In the genomic region with DNA sequence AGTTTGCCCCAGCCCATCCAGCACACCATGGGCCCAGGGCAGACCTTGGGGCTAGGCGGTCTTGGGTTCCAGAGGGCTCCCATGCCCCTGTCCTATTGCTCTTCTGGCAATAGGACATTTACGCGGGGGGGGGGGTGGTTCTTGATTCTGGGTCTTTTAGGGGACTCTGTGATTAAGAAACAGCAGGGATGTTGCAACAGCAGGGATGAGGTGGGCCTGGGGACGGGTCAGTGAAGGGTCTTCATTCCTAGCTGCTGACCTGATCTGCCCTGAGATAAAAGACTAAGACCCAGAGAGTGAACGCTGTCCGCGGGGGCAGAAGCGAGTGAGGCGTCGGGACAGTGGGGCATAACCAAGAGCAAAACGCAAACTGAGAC, we compare ENCODE assay signal across 8 cellular contexts. TPM values are rescaled to one million over a fixed set of nuclear protein-coding genes. Genes with fewer than 3 reads are reported as not detected.
A peak's percentile ranks its signal among the peaks of the same experiment; 100 is the strongest.
DNase-seq lines count a peak whose midpoint lies in the region; ATAC-seq and TF ChIP-seq lines count a peak whose summit lies in the region.
"Had no signal": no experiment of that assay in that cellular context is flagged by ENCODE, and none has a peak within 500 bp of the region (broad histone marks: within the 10 kb centered on the region; RNA-seq: fewer than 3 reads in every experiment).

No MANE protein-coding gene starts in this region.

- no peak for ATAC-seq in stimulated activated effector memory CD8-positive, alpha-beta T cell treated with anti-CD3 and anti-CD28 coated beads, Interleukin-12 subunit alpha, Interleukin-12 subunit beta, amount 100 ng/mL, for 72 hours

- H3K4me1 Mint-ChIP-seq in activated T-helper 2 cell treated with anti-CD3 and anti-CD28 coated beads, Interferon-gamma antibody, Interleukin-2, Interleukin-4, amounts not matched to agents 10 μg/mL and 5 μg/mL and 100 μg/mL, durations not matched to agents 14 hours and 24 hours and 36 hours (ENCODE audit: low read depth) = peaks cover 2% of the 10 kb centered on the region
- peaks cover 6% of the 10 kb centered on the region for H3K4me1 Mint-ChIP-seq in stimulated activated effector memory CD8-positive, alpha-beta T cell treated with anti-CD3 and anti-CD28 coated beads, Interleukin-12 subunit alpha, Interleukin-12 subunit beta, amount 100 ng/mL, for 72 hours

- no peak for DNase-seq in HL-60 (ENCODE audit: low read depth in 1 of 2, low spot score in 1 of 2)
- DNase-seq in activated T-helper 2 cell treated with anti-CD3 and anti-CD28 coated beads, Interferon-gamma antibody, Interleukin-2, Interleukin-4, amounts not matched to agents 10 μg/mL and 5 μg/mL and 100 μg/mL, durations not matched to agents 14 hours and 24 hours and 36 hours (ENCODE audit: low spot score) = no peak
- no peak for DNase-seq in stimulated activated effector memory CD8-positive, alpha-beta T cell treated with anti-CD3 and anti-CD28 coated beads, Interleukin-12 subunit alpha, Interleukin-12 subunit beta, amount 100 ng/mL, for 72 hours (ENCODE audit: low spot score in 2 of 2)
- DNase-seq in GM03348 (ENCODE audit: low spot score) = no peak
- no peak for DNase-seq in COLO668 (lab: John Stamatoyannopoulos, UW; ENCODE audit: unreplicated experiment)
- no peak for DNase-seq in GM10248 (ENCODE audit: extremely low spot score)

- peaks cover 48% of the 10 kb centered on the region for H3K27me3 Mint-ChIP-seq in activated T-helper 2 cell treated with anti-CD3 and anti-CD28 coated beads, Interferon-gamma antibody, Interleukin-2, Interleukin-4, amounts not matched to agents 10 μg/mL and 5 μg/mL and 100 μg/mL, durations not matched to agents 14 hours and 24 hours and 36 hours (ENCODE audit: low read depth)

- no peaks in the 10 kb centered on the region for H3K9me3 Mint-ChIP-seq in activated T-helper 2 cell treated with anti-CD3 and anti-CD28 coated beads, Interferon-gamma antibody, Interleukin-2, Interleukin-4, amounts not matched to agents 10 μg/mL and 5 μg/mL and 100 μg/mL, durations not matched to agents 14 hours and 24 hours and 36 hours
- no peaks in the 10 kb centered on the region for H3K9me3 Mint-ChIP-seq in stimulated activated effector memory CD8-positive, alpha-beta T cell treated with anti-CD3 and anti-CD28 coated beads, Interleukin-12 subunit alpha, Interleukin-12 subunit beta, amount 100 ng/mL, for 72 hours

- no peak for TF ChIP-seq CTCF in HL-60 (IDR thresholded peaks at IDR 0.05; ENCODE audit: insufficient read depth, low read length)
- no peak for TF ChIP-seq CTCF in GM10248 (IDR thresholded peaks at IDR 0.05; ENCODE audit: control extremely low read depth, extremely low read depth, low read depth, missing control alignments)

- intact Hi-C loops in activated T-helper 2 cell treated with anti-CD3 and anti-CD28 coated beads, Interferon-gamma antibody, Interleukin-2, Interleukin-4, amounts not matched to agents 10 μg/mL and 5 μg/mL and 100 μg/mL, durations not matched to agents 14 hours and 24 hours and 36 hours (cut with micrococcal nuclease) = loop anchor here (2.0 kb wide), 1 partner anchor 13 kb away; no protein-coding TSS in a partner anchor

- H3K27ac ChIP-seq in HL-60 (replicated peaks) = no peak overlapping the region

- peak overlapping the region; percentile 52 for H3K4me3 Mint-ChIP-seq in activated T-helper 2 cell treated with anti-CD3 and anti-CD28 coated beads, Interferon-gamma antibody, Interleukin-2, Interleukin-4, amounts not matched to agents 10 μg/mL and 5 μg/mL and 100 μg/mL, durations not matched to agents 14 hours and 24 hours and 36 hours (ENCODE audit: low read depth)
- peak overlapping the region; percentile 63 for H3K4me3 Mint-ChIP-seq in stimulated activated effector memory CD8-positive, alpha-beta T cell treated with anti-CD3 and anti-CD28 coated beads, Interleukin-12 subunit alpha, Interleukin-12 subunit beta, amount 100 ng/mL, for 72 hours

- H3K4me3 ChIP-seq in HL-60 (replicated peaks; ENCODE audit: insufficient read depth, low read length) = peak overlapping the region; percentile 16
- peak overlapping the region; percentile 44 for H3K4me3 ChIP-seq in iPS-18c (ENCODE audit: insufficient read depth, low read depth, low read length)

- peaks cover 46% of the 10 kb centered on the region for H3K27me3 ChIP-seq in HL-60 (ENCODE audit: insufficient read depth, poor library complexity, severe bottlenecking)

- CTCF ChIA-PET in GM10248 (lab: Yijun Ruan, JAX) = interaction anchor here (1.0 to 2.9 kb wide), 2 partner anchors 13 to 17 kb away, joined by 3 to 11 read pairs; no protein-coding TSS in a partner anchor

- H3K36me3 Mint-ChIP-seq in activated T-helper 2 cell treated with anti-CD3 and anti-CD28 coated beads, Interferon-gamma antibody, Interleukin-2, Interleukin-4, amounts not matched to agents 10 μg/mL and 5 μg/mL and 100 μg/mL, durations not matched to agents 14 hours and 24 hours and 36 hours (ENCODE audit: low read depth) = no peaks in the 10 kb centered on the region
- H3K36me3 Mint-ChIP-seq in stimulated activated effector memory CD8-positive, alpha-beta T cell treated with anti-CD3 and anti-CD28 coated beads, Interleukin-12 subunit alpha, Interleukin-12 subunit beta, amount 100 ng/mL, for 72 hours = no peaks in the 10 kb centered on the region

- POLR2A ChIA-PET in GM10248 (lab: Yijun Ruan, JAX) = no interaction called here

- H3K9me3 ChIP-seq in iPS-18c (ENCODE audit: control insufficient read depth, insufficient read depth, low read length) = no peaks in the 10 kb centered on the region

- H3K27ac Mint-ChIP-seq in activated T-helper 2 cell treated with anti-CD3 and anti-CD28 coated beads, Interferon-gamma antibody, Interleukin-2, Interleukin-4, amounts not matched to agents 10 μg/mL and 5 μg/mL and 100 μg/mL, durations not matched to agents 14 hours and 24 hours and 36 hours = no peak overlapping the region
- no peak overlapping the region for H3K27ac Mint-ChIP-seq in stimulated activated effector memory CD8-positive, alpha-beta T cell treated with anti-CD3 and anti-CD28 coated beads, Interleukin-12 subunit alpha, Interleukin-12 subunit beta, amount 100 ng/mL, for 72 hours

RNA-seq across cellular contexts. Expression of a gene that starts 0.4 kb away (rescaled TPM):
- total RNA-seq in activated T-helper 2 cell treated with anti-CD3 and anti-CD28 coated beads, Interferon-gamma antibody, Interleukin-2, Interleukin-4, amounts not matched to agents 10 μg/mL and 5 μg/mL and 100 μg/mL, durations not matched to agents 14 hours and 24 hours and 36 hours = not detected in 2 replicates

RNA-seq across cellular contexts. Expression of a gene that starts 19.6 kb away (rescaled TPM):
- not detected in 2 replicates for total RNA-seq in activated T-helper 2 cell treated with anti-CD3 and anti-CD28 coated beads, Interferon-gamma antibody, Interleukin-2, Interleukin-4, amounts not matched to agents 10 μg/mL and 5 μg/mL and 100 μg/mL, durations not matched to agents 14 hours and 24 hours and 36 hours
- total RNA-seq: dermis microvascular lymphatic vessel endothelial cell had no signal
